In the genomic region with DNA sequence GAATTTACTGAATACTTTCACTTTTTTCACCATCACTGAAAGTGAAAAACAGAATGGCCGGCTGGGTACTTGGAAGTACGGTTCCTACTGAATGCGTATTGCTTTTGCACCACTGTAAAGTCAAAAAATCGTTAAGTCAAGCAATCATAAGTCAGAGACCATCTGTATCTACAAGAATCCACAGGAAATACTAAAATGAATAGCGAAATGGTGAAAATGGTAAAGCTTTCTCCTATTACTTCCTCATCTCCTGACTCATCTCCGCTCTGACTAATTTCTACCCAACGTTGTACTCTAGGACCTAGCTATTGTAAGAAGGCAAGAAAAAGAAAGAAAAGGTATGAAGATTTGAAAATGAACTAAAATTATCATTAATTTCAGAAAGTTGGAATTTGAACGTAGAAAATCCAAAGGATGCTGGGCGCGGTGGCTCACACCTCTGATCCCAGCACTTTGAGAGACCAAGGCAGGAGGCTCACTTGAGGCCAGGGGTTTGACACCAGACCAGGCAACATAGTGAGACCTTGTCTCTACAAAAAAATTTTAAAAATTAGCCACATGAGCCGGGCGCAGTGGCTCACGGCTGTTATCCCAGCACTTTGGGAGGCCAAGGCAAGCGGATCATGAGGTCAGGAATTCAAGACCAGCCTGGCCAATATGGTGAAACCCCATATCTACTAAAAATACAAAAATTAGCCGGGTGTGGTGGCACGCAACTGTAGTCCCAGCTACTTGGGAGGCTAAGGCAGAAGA, we compare ENCODE assay signal across 9 cellular contexts. TPM values are rescaled to one million over a fixed set of nuclear protein-coding genes. Genes with fewer than 3 reads are reported as not detected.
DNase-seq lines count a peak whose midpoint lies in the region; ATAC-seq lines count a peak whose summit lies in the region.
"Had no signal": no experiment of that assay in that cellular context is flagged by ENCODE, and none has a peak within 500 bp of the region (broad histone marks: within the 10 kb centered on the region; RNA-seq: fewer than 3 reads in every experiment).

No MANE protein-coding gene starts in this region.

- peak; percentile 64 to 79 for DNase-seq in AML-193 (lab: John Stamatoyannopoulos, UW)
- DNase-seq in RPMI7951 (ENCODE audit: low read depth): peak; percentile 83
- no peak for DNase-seq in effector memory CD8-positive, alpha-beta T cell
- no peak for DNase-seq in stimulated activated naive CD4-positive, alpha-beta T cell (lab: John Stamatoyannopoulos, UW)
- DNase-seq in stimulated activated naive CD4-positive, alpha-beta T cell treated with Interleukin-2 at 50 U/mL for 16 hours (lab: John Stamatoyannopoulos, UW): no peak
- DNase-seq in stimulated activated CD4-positive, alpha-beta T cell treated with anti-CD3 and anti-CD28 coated beads, Interleukin-4, amount 100 ng/mL, for 1 hour: no peak
- DNase-seq: Peyer's patch had no signal

- H3K27me3 Mint-ChIP-seq in effector memory CD8-positive, alpha-beta T cell: no peaks in the 10 kb centered on the region

- peaks cover 13% of the 10 kb centered on the region for H3K36me3 Mint-ChIP-seq in effector memory CD8-positive, alpha-beta T cell (ENCODE audit: insufficient read depth)

- peak overlapping the region; percentile 94 for H3K27ac Mint-ChIP-seq in effector memory CD8-positive, alpha-beta T cell

- peaks cover 23 to 28% of the 10 kb centered on the region in 2 donors for H3K4me1 Mint-ChIP-seq in effector memory CD8-positive, alpha-beta T cell (ENCODE audit: low read depth in 2 of 2)

- no peaks in the 10 kb centered on the region for H3K9me3 Mint-ChIP-seq in effector memory CD8-positive, alpha-beta T cell

- peak overlapping the region; percentile 43 to 63 for H3K4me3 Mint-ChIP-seq in effector memory CD8-positive, alpha-beta T cell

- ATAC-seq in GM21390 (IDR thresholded peaks at IDR 0.05; ENCODE audit: unreplicated experiment) (peak; percentile 34), GM21447 (IDR thresholded peaks at IDR 0.05; ENCODE audit: unreplicated experiment) (no peak)
- ATAC-seq in effector memory CD8-positive, alpha-beta T cell (replicated peaks): no peak

RNA-seq across cellular contexts. Expression of gene CDCA4, which starts 5.3 kb away (rescaled TPM):
- 39.0 and 42.3 TPM in 2 replicates for total RNA-seq in RPMI7951 (2014; rRNA removed; shearing (Covaris generic))

RNA-seq across cellular contexts. Expression of gene GPR132, which starts 39.0 kb away (rescaled TPM):
- under 0.01 TPM in 1 of 2 replicates, not detected in the other for total RNA-seq in RPMI7951 (2014; rRNA removed; shearing (Covaris generic))

RNA-seq across cellular contexts. Expression of gene CLBA1, which starts 40.6 kb away (rescaled TPM):
- 3.9 and 8.2 TPM in 2 replicates for total RNA-seq in RPMI7951 (2014; rRNA removed; shearing (Covaris generic))

RNA-seq across cellular contexts. Expression of gene AHNAK2, which starts 48.0 kb away (rescaled TPM):
- total RNA-seq in RPMI7951 (2014; rRNA removed; shearing (Covaris generic)): 3.6 and 3.7 TPM in 2 replicates

Comparison
In these comparisons a context has a peak if more than half of its experiments do, and no peak if none do; other contexts are left out.
1. DNase-seq: peak in AML-193 (2 of 2) and RPMI7951 (single experiment); none in effector memory CD8-positive, alpha-beta T cell (0 of 3), stimulated activated naive CD4-positive, alpha-beta T cell (0 of 6), stimulated activated naive CD4-positive, alpha-beta T cell treated with Interleukin-2 at 50 U/mL for 16 hours (single experiment) and stimulated activated CD4-positive, alpha-beta T cell treated with anti-CD3 and anti-CD28 coated beads, Interleukin-4, amount 100 ng/mL, for 1 hour (single experiment).